ENCODE assay signal across 15 cellular contexts in the genomic region with DNA sequence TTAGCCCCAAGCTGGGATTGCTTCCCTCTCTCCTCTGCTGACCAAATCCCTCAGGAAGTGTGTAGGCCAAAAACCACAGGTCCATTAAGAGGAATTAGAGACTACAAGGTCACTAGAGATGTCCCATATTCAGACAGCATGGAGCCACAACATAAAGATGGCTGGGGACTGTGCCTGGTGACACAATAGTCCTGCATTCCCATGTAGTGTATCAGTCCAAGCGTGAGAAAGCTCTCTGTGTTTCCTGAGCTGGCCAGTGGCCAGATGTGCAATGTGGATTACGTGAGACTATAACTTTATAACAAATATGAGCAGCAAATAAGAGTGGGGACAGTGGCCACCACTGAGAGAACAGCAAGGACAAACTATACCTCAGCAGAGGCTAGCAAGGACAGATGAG. TPM values are rescaled to one million over a fixed set of nuclear protein-coding genes. Genes with fewer than 3 reads are reported as not detected.
DNase-seq lines count a peak whose midpoint lies in the region; TF ChIP-seq lines count a peak whose summit lies in the region.
"Had no signal": no experiment of that assay in that cellular context is flagged by ENCODE, and none has a peak within 500 bp of the region (broad histone marks: within the 10 kb centered on the region; RNA-seq: fewer than 3 reads in every experiment).

No MANE protein-coding gene starts in this region.

- peak; percentile 88 for DNase-seq in ELR (ENCODE audit: low read depth)
- DNase-seq in SJSA1 (ENCODE audit: low read depth in 1 of 2, low spot score in 2 of 2) = peak; percentile 90 to 92
- DNase-seq in fibroblast of pulmonary artery (ENCODE audit: low read depth) = peak; percentile 95
- DNase-seq in renal cortical epithelial cell (ENCODE audit: low read depth) = peak; percentile 10
- DNase-seq in ACHN = no peak
- no peak for DNase-seq in NCI-H2227 (lab: John Stamatoyannopoulos, UW; ENCODE audit: unreplicated experiment)
- DNase-seq in RPMI8226 = no peak
- DNase-seq in activated CD8-positive, alpha-beta memory T cell treated with anti-CD3 and anti-CD28 coated beads for 24 hours = no peak
- DNase-seq: amygdala, DMS153, Kasumi-1, NCI-H524 treated with DMSO at 0.1 percent for 48 hours had no signal

- no peaks in the 10 kb centered on the region for H3K36me3 ChIP-seq in SJSA1

- H3K4me3 ChIP-seq in SJSA1 = no peak overlapping the region
- no peak overlapping the region for H3K4me3 ChIP-seq in fibroblast of pulmonary artery (replicated peaks; ENCODE audit: low read depth, low read length)
- H3K4me3 ChIP-seq: lung had no signal

- H3K4me1 ChIP-seq in SJSA1 (replicated peaks) = peaks cover 30% of the 10 kb centered on the region

- in situ Hi-C loops in ACHN (cut with HindIII; ENCODE audit: low pct_ligation_motif_present, low pct_unique_long_range_greater_than_20kb, low sequenced_read_pairs) = no loop called here

- H3K27me3 ChIP-seq in SJSA1 (replicated peaks) = no peaks in the 10 kb centered on the region

- peak overlapping the region; percentile 72 for H3K27ac ChIP-seq in SJSA1

- TF ChIP-seq CTCF in fibroblast of pulmonary artery (IDR thresholded peaks at IDR 0.05; ENCODE audit: low read length, missing control alignments) = no peak

- 0 out of 2 replicates have a peak, but pooled peaks cover 4% of the 10 kb centered on the region for H3K9me3 ChIP-seq in SJSA1 (replicated peaks)

RNA-seq across cellular contexts. Expression of a gene that starts 7.6 kb away (rescaled TPM):
- not detected in 2 replicates for total RNA-seq in SJSA1 (2014; rRNA removed; shearing (Covaris generic))
- total RNA-seq in renal cortical epithelial cell = not detected in 2 replicates
- total RNA-seq: frontal cortex, lung, right cardiac atrium had no signal

RNA-seq across cellular contexts. Expression of a gene that starts 20.9 kb away (rescaled TPM):
- not detected in 2 replicates for total RNA-seq in SJSA1 (2014; rRNA removed; shearing (Covaris generic))
- not detected in 2 replicates for total RNA-seq in renal cortical epithelial cell
- total RNA-seq: frontal cortex, right cardiac atrium had no signal

RNA-seq across cellular contexts. Expression of a gene that starts 53.1 kb away (rescaled TPM):
- total RNA-seq in SJSA1 (2014; rRNA removed; shearing (Covaris generic)) = not detected in 2 replicates
- not detected in 2 replicates for total RNA-seq in renal cortical epithelial cell
- total RNA-seq: frontal cortex, lung, right cardiac atrium had no signal

Comparison
In these comparisons a context has a peak if more than half of its experiments do, and no peak if none do; other contexts are left out.
1. DNase-seq: peak in ELR (single experiment), SJSA1 (2 of 2), fibroblast of pulmonary artery (single experiment) and renal cortical epithelial cell (single experiment); none in ACHN (single experiment), NCI-H2227 (single experiment), RPMI8226 (single experiment) and activated CD8-positive, alpha-beta memory T cell treated with anti-CD3 and anti-CD28 coated beads for 24 hours (single experiment).